Comparison of ENCODE assay signal across 8 cellular contexts in the genomic region with DNA sequence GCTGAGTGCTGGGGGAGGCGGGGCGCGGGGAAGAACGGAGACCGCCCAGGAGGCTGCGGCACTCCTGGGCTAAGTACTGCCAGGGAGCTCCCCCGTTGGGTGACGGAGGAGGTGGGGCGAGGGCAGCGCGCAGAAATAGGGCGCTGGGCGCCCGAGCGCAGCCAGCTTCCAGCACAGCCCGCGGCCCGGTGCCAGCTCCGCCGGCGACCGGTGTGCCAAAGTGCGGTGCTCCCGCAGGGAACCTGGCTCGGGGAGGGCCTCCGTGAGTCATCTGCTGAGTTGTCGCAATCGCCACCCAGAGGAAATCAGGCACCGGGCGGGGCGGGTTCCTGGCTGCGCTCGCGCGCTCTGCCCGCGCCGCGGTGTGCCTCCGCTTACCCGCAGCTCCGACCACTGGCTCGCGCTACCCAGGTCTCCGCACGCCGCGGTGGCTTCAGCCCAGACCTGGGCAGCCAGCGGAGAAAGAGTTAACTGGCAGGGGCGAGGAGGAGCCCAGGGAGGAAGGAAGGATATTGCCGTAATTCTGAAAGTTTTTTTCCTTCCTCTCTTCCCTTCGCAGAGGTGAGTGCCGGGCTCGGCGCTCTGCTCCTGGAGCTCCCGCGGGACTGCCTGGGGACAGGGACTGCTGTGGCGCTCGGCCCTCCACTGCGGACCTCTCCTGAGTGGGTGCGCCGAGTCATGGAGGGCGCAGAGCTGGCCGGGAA. TPM values are rescaled to one million over a fixed set of nuclear protein-coding genes. Genes with fewer than 3 reads are reported as not detected.
A peak's percentile ranks its signal among the peaks of the same experiment; 100 is the strongest.
DNase-seq lines count a peak whose midpoint lies in the region; ATAC-seq and TF ChIP-seq lines count a peak whose summit lies in the region.

A gene (plus strand): TSS at position 164 of the 704 bp plus-strand sequence. CDS start 515 bp downstream, at position 679.

- intact Hi-C loops in ascending aorta (cut with DNase I) (loop anchor here (1.0 to 5.0 kb wide), 3 partner anchors 51 to 83 kb away; a partner anchor contains a TSS), right cardiac atrium (cut with DNase I) (no loop called here), sciatic nerve (cut with DNase I) (no loop called here)

- peak within 1 kb of the TSS; percentile 35 to 66 for H3K27ac ChIP-seq in ascending aorta
- peak within 1 kb of the TSS; percentile 86 for H3K27ac ChIP-seq in right cardiac atrium (ENCODE audit: low read length)

- DNase-seq in EH (ENCODE audit: low read depth) (peak; percentile 53), HuH-7.5 (ENCODE audit: low spot score) (peak; percentile 63), T-helper 22 cell (ENCODE audit: low read depth) (peak; percentile 60), ascending aorta (ENCODE audit: low spot score in 2 of 2) (peak; percentile 19 to 90), right cardiac atrium (peak; percentile 84 to 91 (median 89)), sciatic nerve (ENCODE audit: low spot score) (peak; percentile 83), NCI-H2227 (lab: John Stamatoyannopoulos, UW; ENCODE audit: unreplicated experiment) (no peak)

- H3K4me1 ChIP-seq in ascending aorta (no peaks in the 10 kb centered on the region), right cardiac atrium (ENCODE audit: control insufficient read depth, insufficient read depth, low read length) (no peaks in the 10 kb centered on the region)

- TF ChIP-seq CTCF in ascending aorta (IDR thresholded peaks at IDR 0.05), result no peak

- ATAC-seq in GM21528 (IDR thresholded peaks at IDR 0.05; ENCODE audit: low FRiP score, unreplicated experiment) (peak; percentile 81), right cardiac atrium (peak; percentile 91 to 95), sciatic nerve (peak; percentile 89)

- under 1% methylated on average over 64 of the region's 64 CpGs for WGBS in right cardiac atrium

- H3K36me3 ChIP-seq in ascending aorta, result no peaks in the 10 kb centered on the region

- H3K27me3 ChIP-seq in ascending aorta (no peaks in the 10 kb centered on the region), right cardiac atrium (ENCODE audit: control insufficient read depth, insufficient read depth) (no peaks in the 10 kb centered on the region)

- H3K4me3 ChIP-seq in ascending aorta (peak within 1 kb of the TSS; percentile 82 to 86), right cardiac atrium (ENCODE audit: low read length) (peak within 1 kb of the TSS; percentile 73)

- no peaks in the 10 kb centered on the region for H3K9me3 ChIP-seq in ascending aorta
- H3K9me3 ChIP-seq in right cardiac atrium (ENCODE audit: control insufficient read depth, low read length), result no peaks in the 10 kb centered on the region

RNA-seq across cellular contexts. Expression of the gene that starts here (rescaled TPM):
- total RNA-seq in ascending aorta (1.5 TPM), right cardiac atrium (10 to 100 TPM; 30.2 to 33.5 (median 32.3) TPM), sciatic nerve (7.8 TPM)
- polyA plus RNA-seq in right cardiac atrium, result 19.9 TPM
